Comparison of ENCODE assay signal across 20 cellular contexts in genomic region chr16:58046054-58046881, GRCh38. TPM values are rescaled to one million over a fixed set of nuclear protein-coding genes. Genes with fewer than 3 reads are reported as not detected.
DNase-seq lines count a peak whose midpoint lies in the region; ATAC-seq and TF ChIP-seq lines count a peak whose summit lies in the region.
"Had no signal": no experiment of that assay in that cellular context is flagged by ENCODE, and none has a peak within 500 bp of the region (broad histone marks: within the 10 kb centered on the region; RNA-seq: fewer than 3 reads in every experiment).

No MANE protein-coding gene starts in this region.

- TF ChIP-seq CTCF in mucosa of descending colon (IDR thresholded peaks at IDR 0.05) = no peak

- intact Hi-C loops in mucosa of descending colon (cut with DNase I, micrococcal nuclease) = no loop called here

- POLR2A ChIA-PET in HEK293T (lab: Yijun Ruan, JAX) = no interaction called here

- ATAC-seq in mucosa of descending colon = peak; percentile 7
- no peak for ATAC-seq in HG02981 (IDR thresholded peaks at IDR 0.05; ENCODE audit: unreplicated experiment)
- ATAC-seq in GM19397 (IDR thresholded peaks at IDR 0.05; ENCODE audit: unreplicated experiment) = no peak

- H4K20me1 ChIP-seq in BLaER1 treated with 17β-estradiol and CSF1 and Interleukin-3, amounts not matched to agents 10 nM and 100 nM = peaks cover 0 to 3% (median 0%) of the 10 kb centered on the region in 11 experiments; a peak in 2 of 22 replicates

- H3K4me1 ChIP-seq in BLaER1 treated with 17β-estradiol and CSF1 and Interleukin-3, amounts not matched to agents 10 nM and 100 nM = peaks cover 22 to 38% (median 27%) of the 10 kb centered on the region in 10 experiments
- H3K4me1 ChIP-seq in mucosa of descending colon (ENCODE audit: low read depth) = peaks cover 5% of the 10 kb centered on the region
- H3K4me1 ChIP-seq: prostate gland, vagina had no signal

- H3K27me3 ChIP-seq in BLaER1 treated with 17β-estradiol and CSF1 and Interleukin-3, amounts not matched to agents 10 nM and 100 nM = no peaks in the 10 kb centered on the region
- H3K27me3 ChIP-seq: vagina had no signal

- H3K9me3 ChIP-seq in BLaER1 treated with 17β-estradiol and CSF1 and Interleukin-3, amounts not matched to agents 10 nM and 100 nM (replicated peaks in 1 of 11) = no peaks in the 10 kb centered on the region
- no peaks in the 10 kb centered on the region for H3K9me3 ChIP-seq in mucosa of descending colon
- H3K9me3 ChIP-seq: prostate gland, vagina had no signal

- H3K27ac ChIP-seq in BLaER1 treated with 17β-estradiol and CSF1 and Interleukin-3, amounts not matched to agents 10 nM and 100 nM = peak overlapping the region in 5 of 11 experiments; percentile 47 to 52 (median 51); a peak in 7 of 22 replicates
- H3K27ac ChIP-seq: prostate gland, vagina had no signal

- peak overlapping the region in 2 of 11 experiments; percentile 31 to 36; a peak in 2 of 22 replicates for H3K9ac ChIP-seq in BLaER1 treated with 17β-estradiol and CSF1 and Interleukin-3, amounts not matched to agents 10 nM and 100 nM

- H3K36me3 ChIP-seq in BLaER1 treated with 17β-estradiol and CSF1 and Interleukin-3, amounts not matched to agents 10 nM and 100 nM = no peaks in the 10 kb centered on the region
- H3K36me3 ChIP-seq in mucosa of descending colon (ENCODE audit: low read depth) = peaks cover 6% of the 10 kb centered on the region
- H3K36me3 ChIP-seq: prostate gland, vagina had no signal

- peak overlapping the region; percentile 5 to 67 (median 51); a peak in 16 of 22 replicates for H3K4me2 ChIP-seq in BLaER1 treated with 17β-estradiol and CSF1 and Interleukin-3, amounts not matched to agents 10 nM and 100 nM
- H3K4me2 ChIP-seq: smooth muscle cell had no signal

- CTCF ChIA-PET in HEK293T (lab: Yijun Ruan, JAX) = no interaction called here

- no peak overlapping the region for H3K4me3 ChIP-seq in BLaER1 treated with 17β-estradiol and CSF1 and Interleukin-3, amounts not matched to agents 10 nM and 100 nM
- no peak overlapping the region for H3K4me3 ChIP-seq in mucosa of descending colon
- H3K4me3 ChIP-seq: prostate gland, smooth muscle cell, vagina had no signal

- peak; percentile 77 to 83 for DNase-seq in Kasumi-1 (lab: John Stamatoyannopoulos, UW)
- DNase-seq in UCSD-AML1 (lab: John Stamatoyannopoulos, UW; ENCODE audit: unreplicated experiment) = peak; percentile 59
- DNase-seq in mucosa of descending colon = no peak
- DNase-seq in HEK293T (ENCODE audit: extremely low spot score) = no peak
- DNase-seq in NCI-H2227 treated with DMSO at 0.1 percent for 48 hours (lab: John Stamatoyannopoulos, UW) = no peak
- DNase-seq: activated CD4-positive, alpha-beta T cell treated with anti-CD3 and anti-CD28 coated beads, Interleukin-2, amount 50 U/mL, for 1 hour; activated CD8-positive, alpha-beta memory T cell treated with anti-CD3 and anti-CD28 coated beads, Interleukin-2, amount 50 U/mL, for 48 hours; activated gamma-delta T cell; amniotic stem cell; erythroblast; foreskin melanocyte; kidney glomerular epithelial cell; NCI-H1436 treated with DMSO at 0.1 percent for 48 hours; stimulated activated CD4-positive, alpha-beta T cell treated with anti-CD3 and anti-CD28 coated beads, Interleukin-4, amount 100 ng/mL, for 4 hours had no signal

TF ChIP-seq in HEK293T, 16 proteins besides CTCF, POLR2A, EP300 and RAD21:
- TF ChIP-seq TARDBP (IDR thresholded peaks at IDR 0.05) = no peak
- TF ChIP-seq NFRKB (IDR thresholded peaks at IDR 0.05) = no peak
- TF ChIP-seq L3MBTL2 (conservative IDR thresholded peaks at IDR 0.05) = no peak
- TF ChIP-seq CTBP1 (IDR thresholded peaks at IDR 0.05; ENCODE audit: borderline replicate concordance) = no peak
- no peak for TF ChIP-seq SP1 (IDR thresholded peaks at IDR 0.05)
- no peak for TF ChIP-seq HDGF (IDR thresholded peaks at IDR 0.05; ENCODE audit: borderline replicate concordance)
- TF ChIP-seq FOXA1 (IDR thresholded peaks at IDR 0.05) = no peak
- no peak for TF ChIP-seq ARNT (IDR thresholded peaks at IDR 0.05)
- TF ChIP-seq FOXK2 (IDR thresholded peaks at IDR 0.05) = no peak
- TF ChIP-seq FOXM1 (IDR thresholded peaks at IDR 0.05; ENCODE audit: borderline replicate concordance) = no peak
- no peak for TF ChIP-seq SUZ12 (IDR thresholded peaks at IDR 0.05)
- no peak for TF ChIP-seq LEF1 (IDR thresholded peaks at IDR 0.05; ENCODE audit: borderline replicate concordance)
- TF ChIP-seq, protein P1, sequence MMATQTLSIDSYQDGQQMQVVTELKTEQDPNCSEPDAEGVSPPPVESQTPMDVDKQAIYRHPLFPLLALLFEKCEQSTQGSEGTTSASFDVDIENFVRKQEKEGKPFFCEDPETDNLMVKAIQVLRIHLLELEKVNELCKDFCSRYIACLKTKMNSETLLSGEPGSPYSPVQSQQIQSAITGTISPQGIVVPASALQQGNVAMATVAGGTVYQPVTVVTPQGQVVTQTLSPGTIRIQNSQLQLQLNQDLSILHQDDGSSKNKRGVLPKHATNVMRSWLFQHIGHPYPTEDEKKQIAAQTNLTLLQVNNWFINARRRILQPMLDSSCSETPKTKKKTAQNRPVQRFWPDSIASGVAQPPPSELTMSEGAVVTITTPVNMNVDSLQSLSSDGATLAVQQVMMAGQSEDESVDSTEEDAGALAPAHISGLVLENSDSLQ (IDR thresholded peaks at IDR 0.05) = no peak
- TF ChIP-seq BHLHE40 (IDR thresholded peaks at IDR 0.05; ENCODE audit: borderline replicate concordance) = no peak
- TF ChIP-seq ZNF384 (IDR thresholded peaks at IDR 0.05) = no peak
- no peak for TF ChIP-seq ELF4 (IDR thresholded peaks at IDR 0.05)
TF ChIP-seq in HEK293T: peak in this region for 0.

RNA-seq across cellular contexts. Expression of gene MMP15, which starts 20.7 kb away (rescaled TPM):
- 100 to 1,000 TPM in 1 of 3 donors, 10 to 100 TPM in 2; 57.9 to 140 (median 96.5) TPM for total RNA-seq in mucosa of descending colon

RNA-seq across cellular contexts. Expression of gene USB1, which starts 45.1 kb away (rescaled TPM):
- total RNA-seq in mucosa of descending colon = 10 to 100 TPM; 45.1 to 50.2 (median 47.4) TPM

RNA-seq across cellular contexts. Expression of gene ZNF319, which starts 45.8 kb away (rescaled TPM):
- total RNA-seq in mucosa of descending colon = 1 to 10 TPM; 5.9 to 9.7 (median 7.3) TPM

Comparison
In these comparisons a context has a peak if more than half of its experiments do, and no peak if none do; other contexts are left out.
1. DNase-seq: peak in Kasumi-1 (2 of 2) and UCSD-AML1 (single experiment); none in mucosa of descending colon (0 of 3), HEK293T (single experiment) and NCI-H2227 treated with DMSO at 0.1 percent for 48 hours (single experiment).